17 cellular contexts compared by ENCODE assay signal in the genomic region with DNA sequence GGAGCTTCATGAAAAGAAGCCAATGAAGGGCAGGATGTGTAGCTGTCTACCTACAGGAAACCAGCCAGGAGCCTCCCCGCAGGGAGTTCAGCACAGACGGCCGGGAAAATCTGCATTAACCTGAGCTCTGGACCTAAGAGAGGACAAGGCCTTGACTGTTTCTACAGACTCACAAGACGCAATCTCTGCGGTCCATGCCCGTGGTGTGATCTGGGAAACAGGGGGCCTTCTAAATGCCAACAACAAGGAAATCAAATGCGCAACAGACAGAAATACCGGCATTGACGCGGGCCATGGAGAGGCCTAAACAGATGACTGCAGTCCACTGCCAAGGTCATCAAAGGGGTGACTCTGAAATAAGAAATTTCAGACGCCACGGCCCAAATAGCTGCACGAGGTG. TPM values are rescaled to one million over a fixed set of nuclear protein-coding genes. Genes with fewer than 3 reads are reported as not detected.
"Had no signal": no experiment of that assay in that cellular context is flagged by ENCODE, and none has a peak within 500 bp of the region (broad histone marks: within the 10 kb centered on the region; RNA-seq: fewer than 3 reads in every experiment).

No MANE protein-coding gene starts in this region.

RNA-seq across cellular contexts. Expression of a gene that starts 16.7 kb away (rescaled TPM):
- total RNA-seq: colonic mucosa, dermis microvascular lymphatic vessel endothelial cell, endodermal cell, esophagus mucosa, esophagus squamous epithelium, gastrocnemius medialis, glomerular endothelial cell, heart right ventricle, kidney epithelial cell, left cardiac atrium, left lung, left ventricle myocardium superior, lower leg skin, lower lobe of right lung, lung microvascular endothelial cell, mucosa of gallbladder had no signal
- polyA plus RNA-seq: keratinocyte had no signal

RNA-seq across cellular contexts. Expression of a gene that starts 49.1 kb away (rescaled TPM):
- total RNA-seq: dermis microvascular lymphatic vessel endothelial cell, kidney epithelial cell had no signal
